ENCODE assay signal across 1 cellular context in the genomic region with DNA sequence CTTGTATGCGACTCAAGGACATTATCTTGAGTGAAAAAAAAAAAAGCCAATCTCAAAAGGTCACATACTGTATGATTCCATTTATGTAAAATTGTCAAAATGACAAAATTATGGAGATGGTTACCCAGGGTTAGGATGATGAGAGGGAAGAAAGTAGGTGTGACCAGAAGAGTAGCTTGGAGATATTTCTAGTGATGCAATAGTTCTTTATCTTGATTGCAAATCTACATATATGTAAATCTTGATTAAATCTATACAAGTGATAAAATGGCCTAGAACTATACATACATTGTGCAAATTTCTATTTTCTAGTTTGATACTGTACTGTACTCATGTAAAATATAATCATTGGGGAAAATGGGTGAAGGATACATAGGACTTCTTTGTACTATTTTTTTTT.
TF ChIP-seq lines count a peak whose summit lies in the region.

No MANE protein-coding gene starts in this region.

TF ChIP-seq in K562, 482 proteins besides CTCF, POLR2A, EP300 and RAD21:
- TF ChIP-seq XRCC5 (IDR thresholded peaks at IDR 0.05; ENCODE audit: low read depth, low read length) (no peak), RAD51 (IDR thresholded peaks at IDR 0.05; ENCODE audit: borderline replicate concordance, low read depth) (no peak), ZNF766 (CRISPR knock-in tag; conservative IDR thresholded peaks at IDR 0.05) (no peak), MTA2 (IDR thresholded peaks at IDR 0.05; ENCODE audit: low read depth) (no peak), STAT5A (IDR thresholded peaks at IDR 0.05; ENCODE audit: borderline replicate concordance, low read length) (no peak), CEBPB (tag; IDR thresholded peaks at IDR 0.05) (peak; percentile 49), CEBPG (CRISPR knock-in tag; IDR thresholded peaks at IDR 0.05) (no peak), CEBPG (tag; conservative IDR thresholded peaks at IDR 0.05 in 1 of 2, IDR thresholded peaks at IDR 0.05 in 1 of 2) (peak; percentile 58 to 72), ZC3H11A (IDR thresholded peaks at IDR 0.05; ENCODE audit: low read depth, low read length) (no peak)
- TF ChIP-seq, protein P1, sequence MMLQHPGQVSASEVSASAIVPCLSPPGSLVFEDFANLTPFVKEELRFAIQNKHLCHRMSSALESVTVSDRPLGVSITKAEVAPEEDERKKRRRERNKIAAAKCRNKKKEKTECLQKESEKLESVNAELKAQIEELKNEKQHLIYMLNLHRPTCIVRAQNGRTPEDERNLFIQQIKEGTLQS (IDR thresholded peaks at IDR 0.05): peak; percentile 41
- TF ChIP-seq, protein P1 (CRISPR knock-in tag; conservative IDR thresholded peaks at IDR 0.05): no peak
- TF ChIP-seq, protein P2, sequence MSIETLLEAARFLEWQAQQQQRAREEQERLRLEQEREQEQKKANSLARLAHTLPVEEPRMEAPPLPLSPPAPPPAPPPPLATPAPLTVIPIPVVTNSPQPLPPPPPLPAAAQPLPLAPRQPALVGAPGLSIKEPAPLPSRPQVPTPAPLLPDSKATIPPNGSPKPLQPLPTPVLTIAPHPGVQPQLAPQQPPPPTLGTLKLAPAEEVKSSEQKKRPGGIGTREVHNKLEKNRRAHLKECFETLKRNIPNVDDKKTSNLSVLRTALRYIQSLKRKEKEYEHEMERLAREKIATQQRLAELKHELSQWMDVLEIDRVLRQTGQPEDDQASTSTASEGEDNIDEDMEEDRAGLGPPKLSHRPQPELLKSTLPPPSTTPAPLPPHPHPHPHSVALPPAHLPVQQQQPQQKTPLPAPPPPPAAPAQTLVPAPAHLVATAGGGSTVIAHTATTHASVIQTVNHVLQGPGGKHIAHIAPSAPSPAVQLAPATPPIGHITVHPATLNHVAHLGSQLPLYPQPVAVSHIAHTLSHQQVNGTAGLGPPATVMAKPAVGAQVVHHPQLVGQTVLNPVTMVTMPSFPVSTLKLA (conservative IDR thresholded peaks at IDR 0.05): no peak
